Comparison of ENCODE assay signal across 8 cellular contexts in the genomic region with DNA sequence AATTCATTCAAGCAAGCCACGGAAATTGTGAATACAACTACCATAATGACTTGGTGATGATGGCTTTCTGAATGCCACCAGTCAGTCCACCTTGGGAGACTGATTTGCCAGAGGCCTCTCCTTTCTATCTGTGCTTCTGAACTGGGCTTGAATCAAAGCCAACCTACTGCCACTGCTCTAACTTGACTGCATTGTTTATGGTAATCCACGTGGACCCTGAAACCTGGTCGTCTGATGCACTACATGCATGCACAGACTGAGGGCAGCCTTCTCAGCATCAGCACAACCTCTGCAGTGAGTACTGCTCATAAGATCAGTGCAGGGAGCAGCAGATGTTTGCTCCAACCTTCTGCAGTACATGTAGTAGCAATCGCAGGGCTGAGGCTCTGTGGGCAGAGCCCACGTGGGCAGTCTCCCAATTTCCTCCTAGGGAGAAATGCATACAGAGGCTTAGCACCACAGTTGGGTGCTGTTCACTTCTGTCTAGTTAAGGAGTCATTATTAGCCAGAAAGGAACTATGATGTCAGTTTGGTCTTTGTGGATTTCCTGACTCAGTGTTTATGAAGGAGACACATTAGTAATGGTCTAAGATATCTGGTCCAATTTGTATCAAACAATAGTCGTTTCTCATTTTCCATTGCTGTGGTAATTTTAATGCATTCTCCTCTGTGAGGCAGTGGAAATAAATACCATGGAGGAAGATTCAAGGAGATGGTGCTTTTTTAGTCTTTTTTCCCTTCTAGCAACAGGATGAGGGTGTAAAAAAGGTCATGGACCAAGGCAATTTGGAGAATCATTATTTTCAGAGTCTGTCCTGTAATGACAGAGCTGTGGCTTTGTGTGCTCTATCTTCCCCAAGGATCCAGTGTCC.
DNase-seq lines count a peak whose midpoint lies in the region; ATAC-seq, FAIRE-seq and TF ChIP-seq lines count a peak whose summit lies in the region.

No MANE protein-coding gene starts in this region.

- no peaks in the 10 kb centered on the region for H3K27me3 Mint-ChIP-seq in T-helper 17 cell

- H3K4me2 ChIP-seq in H1 (ENCODE audit: insufficient read depth in 1 of 2, low read depth in 2 of 2, low read length in 2 of 2) = no peak overlapping the region

- WGBS in H1 (ENCODE audit: extremely low coverage in 1 of 2, insufficient coverage in 1 of 2, insufficient read length in 1 of 2, insufficient replicate concordance in 2 of 2, low coverage in 1 of 2, low lambda C conversion rate in 2 of 2, missing lambda C conversion rate in 1 of 2), 2 experiments = 79% methylated on average over 6 of the region's 6 CpGs; no CpG with 5 or more reads in 1 of the 2 experiments

- H3K18ac ChIP-seq in H1 (ENCODE audit: extremely low read depth, low read length) = no peak overlapping the region

- H3K23ac ChIP-seq in H1 (ENCODE audit: insufficient read length) = no peak overlapping the region

- CTCF ChIA-PET in H1 (lab: Charles Lee; ENCODE audit: partially characterized antibody) = interaction anchor here (0.6 to 1.3 kb wide), 2 partner anchors 21 to 688 kb away, joined by 3 to 4 read pairs; no protein-coding TSS in a partner anchor

- H3K27ac ChIP-seq in H1 (ENCODE audit: low read depth, low read length) = no peak overlapping the region

- no peak overlapping the region for H4K5ac ChIP-seq in H1 (ENCODE audit: insufficient read length, low read depth, low read length)

- no peaks in the 10 kb centered on the region for H3K27me3 ChIP-seq in H1 (replicated peaks in 1 of 4; ENCODE audit: control insufficient read depth in 3 of 4, extremely low read depth in 1 of 4, insufficient read depth in 3 of 4, low read length in 3 of 4)

- TF ChIP-seq POLR2A in H1 (IDR thresholded peaks at IDR 0.05; ENCODE audit: control extremely low read depth in 1 of 2, low read depth in 2 of 2, low read length in 2 of 2) = no peak

- H3K36me3 Mint-ChIP-seq in T-helper 17 cell (ENCODE audit: low read depth) = peaks cover 2% of the 10 kb centered on the region

- H3K9me3 ChIP-seq in T-helper 17 cell (ENCODE audit: control insufficient read depth, low read length, poor library complexity, severe bottlenecking) = peaks cover 2% of the 10 kb centered on the region
- H3K9me3 ChIP-seq in H1 (ENCODE audit: insufficient read depth in 2 of 2, low read depth in 1 of 2, low read length in 1 of 2) = no peaks in the 10 kb centered on the region

- H3K36me3 ChIP-seq in H1 (ENCODE audit: control insufficient read depth in 2 of 4, insufficient read depth in 4 of 4, low read length in 3 of 4) = no peaks in the 10 kb centered on the region

- no peak overlapping the region for H2BK12ac ChIP-seq in H1 (ENCODE audit: low read depth, low read length)

- peak; percentile 25 to 43; a peak in 2 of 4 replicates for TF ChIP-seq RAD21 in H1 (IDR thresholded peaks at IDR 0.05 in 1 of 2, conservative IDR thresholded peaks at IDR 0.05 in 1 of 2; ENCODE audit: low read depth in 2 of 2, low read length in 2 of 2)

- H3K56ac ChIP-seq in H1 (replicated peaks; ENCODE audit: insufficient read length, low read depth, low read length) = no peak overlapping the region

- peak overlapping the region; percentile 26; the same call in 1 of the 2 replicates for H4K8ac ChIP-seq in H1 (ENCODE audit: extremely low read depth, insufficient read depth, low read length)

- peak; percentile 19 for FAIRE-seq in H1 (lab: Jason Lieb, UNC)

- H3K4me1 ChIP-seq in H1 (replicated peaks in 1 of 4; ENCODE audit: control insufficient read depth in 3 of 4, insufficient read depth in 4 of 4, low read length in 3 of 4) = peaks cover 0 to 2% (median 0%) of the 10 kb centered on the region in 4 experiments; a peak in 1 of 7 replicates

- no peak overlapping the region for H3K4me3 ChIP-seq in H1 (ENCODE audit: extremely low read depth in 1 of 4, insufficient read depth in 2 of 4, low read depth in 3 of 4, low read length in 4 of 4)

- no peak overlapping the region for H2BK5ac ChIP-seq in H1 (ENCODE audit: low read depth, low read length)

- POLR2A ChIA-PET in H1 (lab: Charles Lee; ENCODE audit: partially characterized antibody) = no interaction called here

- no peak overlapping the region for H3K4ac ChIP-seq in H1 (replicated peaks; ENCODE audit: insufficient read length, low read depth, low read length)

- TF ChIP-seq EP300 in H1 (IDR thresholded peaks at IDR 0.05; ENCODE audit: borderline replicate concordance in 1 of 2, low read depth in 2 of 2, low read length in 2 of 2) = no peak

- H3K4me1 Mint-ChIP-seq in T-helper 17 cell = peaks cover 17% of the 10 kb centered on the region

- no peak overlapping the region for H2BK15ac ChIP-seq in H1 (ENCODE audit: low read length)

- H3K23me2 ChIP-seq in H1 (ENCODE audit: low read depth, low read length) = no peaks in the 10 kb centered on the region

- H2AFZ ChIP-seq in H1 (ENCODE audit: low read length) = peak overlapping the region; percentile 70

- DNase-seq in AG08395 (ENCODE audit: low spot score) (peak; percentile 27), T-helper 17 cell (no peak), H1 (ENCODE audit: low read depth in 1 of 2, low spot score in 2 of 2) (no peak), mesenteric fat pad (ENCODE audit: low spot score) (no peak)
- DNase-seq in stimulated activated CD4-positive, alpha-beta T cell treated with anti-CD3 and anti-CD28 coated beads, Interleukin-2, amount 100 ng/mL, for 4 hours (ENCODE audit: low read depth) = peak; percentile 27

- no peak overlapping the region for H2BK120ac ChIP-seq in H1 (replicated peaks; ENCODE audit: low read depth, low read length)

- H4K20me1 ChIP-seq in H1 (replicated peaks in 1 of 2; ENCODE audit: control insufficient read depth in 1 of 2, insufficient read depth in 2 of 2, low read length in 2 of 2) = no peaks in the 10 kb centered on the region

- no peaks in the 10 kb centered on the region for H3K79me1 ChIP-seq in H1 (ENCODE audit: low read depth, low read length)

- no peak overlapping the region for H4K91ac ChIP-seq in H1 (replicated peaks; ENCODE audit: insufficient read length, low read length)

- H3K27ac Mint-ChIP-seq in T-helper 17 cell = peak overlapping the region; percentile 91

- H3K4me3 Mint-ChIP-seq in T-helper 17 cell = peak overlapping the region; percentile 37

- peak; percentile 6 to 53 (median 22); a peak in 2 of 4 replicates for TF ChIP-seq CTCF in H1 (IDR thresholded peaks at IDR 0.05; ENCODE audit: control extremely low read depth in 1 of 3, insufficient read depth in 1 of 3, low read depth in 1 of 3, low read length in 3 of 3)

- no peak overlapping the region for H2BK20ac ChIP-seq in H1 (ENCODE audit: low read length)

- ATAC-seq in GM18861 (IDR thresholded peaks at IDR 0.05; ENCODE audit: unreplicated experiment) (peak; percentile 68), HG03039 (IDR thresholded peaks at IDR 0.05; ENCODE audit: unreplicated experiment) (peak; percentile 82), T-helper 17 cell (peak; percentile 71), HG03025 (IDR thresholded peaks at IDR 0.05; ENCODE audit: low FRiP score, unreplicated experiment) (no peak)

- no peak overlapping the region for H3K14ac ChIP-seq in H1 (ENCODE audit: insufficient read length)

- no peaks in the 10 kb centered on the region for H3K79me2 ChIP-seq in H1 (ENCODE audit: control insufficient read depth in 1 of 2, insufficient read depth in 2 of 2, low read length in 2 of 2)

- H2AK5ac ChIP-seq in H1 (ENCODE audit: low read depth, low read length) = no peak overlapping the region

- no peak overlapping the region; a peak in 1 of 7 replicates for H3K9ac ChIP-seq in H1 (replicated peaks in 1 of 4; ENCODE audit: extremely low read depth in 1 of 4, low read depth in 3 of 4, low read length in 3 of 4)

TF ChIP-seq in H1, 55 proteins besides CTCF, POLR2A, EP300 and RAD21:
- TF ChIP-seq MAFK (IDR thresholded peaks at IDR 0.05; ENCODE audit: low read depth, low read length) = no peak
- TF ChIP-seq CEBPB (IDR thresholded peaks at IDR 0.05; ENCODE audit: low read depth, low read length) = no peak
- TF ChIP-seq PHF8 (conservative IDR thresholded peaks at IDR 0.05; ENCODE audit: low read depth, low read length) = no peak
- no peak for TF ChIP-seq GABPA (IDR thresholded peaks at IDR 0.05; ENCODE audit: borderline replicate concordance, insufficient read depth, low read length)
- no peak for TF ChIP-seq RXRA (IDR thresholded peaks at IDR 0.05; ENCODE audit: insufficient read depth, low read depth, low read length)
- TF ChIP-seq SP4 (IDR thresholded peaks at IDR 0.05; ENCODE audit: low read length) = no peak
- no peak for TF ChIP-seq RBBP5 (IDR thresholded peaks at IDR 0.05; ENCODE audit: borderline replicate concordance, low read depth, low read length)
- TF ChIP-seq JUND (IDR thresholded peaks at IDR 0.05; ENCODE audit: low read length) = no peak
- TF ChIP-seq SRF (IDR thresholded peaks at IDR 0.05; ENCODE audit: low read depth, low read length) = no peak
- no peak for TF ChIP-seq POU5F1 (IDR thresholded peaks at IDR 0.05; ENCODE audit: low read depth, low read length)
- TF ChIP-seq ZNF274 (IDR thresholded peaks at IDR 0.05; ENCODE audit: borderline replicate concordance, extremely low read depth, low read length) = no peak
- no peak for TF ChIP-seq NANOG (IDR thresholded peaks at IDR 0.05; ENCODE audit: insufficient read depth, low read depth, low read length, poor library complexity, severe bottlenecking)

Comparison
In these comparisons a context has a peak if more than half of its experiments do, and no peak if none do; other contexts are left out.
1. DNase-seq: peak in AG08395 (single experiment) and stimulated activated CD4-positive, alpha-beta T cell treated with anti-CD3 and anti-CD28 coated beads, Interleukin-2, amount 100 ng/mL, for 4 hours (single experiment); none in T-helper 17 cell (0 of 3), H1 (0 of 2) and mesenteric fat pad (single experiment).